Comparison of ENCODE assay signal across 9 cellular contexts in the genomic region with DNA sequence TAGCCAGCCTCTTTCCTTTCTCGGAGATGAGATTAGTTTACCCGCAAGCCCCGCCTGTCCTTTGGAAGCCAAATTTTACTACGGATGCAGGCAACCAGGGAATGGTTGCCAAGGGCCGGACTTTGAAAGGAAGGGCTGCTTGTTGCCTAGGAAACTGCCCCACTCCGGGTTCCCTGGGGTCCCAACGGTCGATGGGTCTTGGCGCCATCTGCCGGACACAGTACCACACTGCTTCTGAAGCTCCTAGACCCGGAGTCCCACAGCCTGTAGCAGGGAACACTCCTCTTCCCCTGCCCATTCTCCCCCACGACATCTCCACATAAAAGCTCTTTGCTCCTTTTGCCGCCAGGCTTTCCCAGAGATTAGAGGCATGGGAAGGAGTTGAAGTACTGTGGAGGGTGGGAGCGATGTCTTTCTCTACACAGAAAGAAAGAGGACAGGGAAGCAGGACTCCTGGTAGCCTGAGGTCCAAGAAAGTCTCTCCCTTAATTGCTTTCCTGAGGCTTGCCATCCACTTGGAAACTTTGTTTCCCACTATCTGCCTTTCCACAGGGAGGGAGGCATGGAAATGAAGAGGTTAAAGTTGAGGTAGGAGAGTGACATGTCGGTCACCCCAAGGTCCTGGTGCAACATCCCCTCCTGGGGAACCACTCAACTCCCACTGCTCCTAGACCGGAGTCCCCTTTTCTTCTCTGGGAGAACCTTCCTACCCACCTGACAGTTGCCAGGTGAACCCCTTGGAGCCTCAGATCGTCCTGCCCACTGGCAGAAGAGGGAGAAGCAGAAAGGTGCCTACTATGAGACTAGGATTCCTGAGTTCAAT. TPM values are rescaled to one million over a fixed set of nuclear protein-coding genes. Genes with fewer than 3 reads are reported as not detected.
A peak's percentile ranks its signal among the peaks of the same experiment; 100 is the strongest.
DNase-seq lines count a peak whose midpoint lies in the region; ATAC-seq lines count a peak whose summit lies in the region.
"Had no signal": no experiment of that assay in that cellular context is flagged by ENCODE, and none has a peak within 500 bp of the region (broad histone marks: within the 10 kb centered on the region; RNA-seq: fewer than 3 reads in every experiment).

No MANE protein-coding gene starts in this region.

- H3K9me3 ChIP-seq in ectodermal cell (ENCODE audit: control insufficient read depth, low read length): no peaks in the 10 kb centered on the region

- H3K4me3 ChIP-seq in ectodermal cell (ENCODE audit: insufficient read depth, low read depth, low read length): no peak overlapping the region
- H3K4me3 ChIP-seq: skin epidermis had no signal

- H3K27me3 ChIP-seq in ectodermal cell (ENCODE audit: control insufficient read depth, insufficient read depth, low read length, poor library complexity, severe bottlenecking): peaks cover 4% of the 10 kb centered on the region

- ATAC-seq in HG03039 (IDR thresholded peaks at IDR 0.05; ENCODE audit: unreplicated experiment) (peak; percentile 77), memory B cell (ENCODE audit: low read depth) (peak; percentile 86)

- peaks cover 33% of the 10 kb centered on the region for H3K4me1 ChIP-seq in ectodermal cell (ENCODE audit: control insufficient read depth, insufficient read depth, low read length)

- H3K36me3 Mint-ChIP-seq in memory B cell: no peaks in the 10 kb centered on the region

- 12% methylated on average over 16 to 17 of the region's 17 CpGs for WGBS in ectodermal cell, 2 experiments

- peak overlapping the region; percentile 22 for H3K27ac ChIP-seq in ectodermal cell (ENCODE audit: insufficient read depth, low read depth, low read length, poor library complexity, severe bottlenecking)
- H3K27ac ChIP-seq: skin epidermis had no signal

- H3K4me1 Mint-ChIP-seq in memory B cell: peaks cover 6% of the 10 kb centered on the region

- H3K4me3 Mint-ChIP-seq in memory B cell: no peak overlapping the region

- H3K27ac Mint-ChIP-seq in memory B cell: no peak overlapping the region

- H3K27me3 Mint-ChIP-seq in memory B cell: no peaks in the 10 kb centered on the region

- no peaks in the 10 kb centered on the region for H3K9me3 Mint-ChIP-seq in memory B cell

- peak; percentile 59 to 74 for DNase-seq in SHP77 (lab: John Stamatoyannopoulos, UW)
- DNase-seq in SHP77 treated with DMSO at 0.1 percent for 48 hours (lab: John Stamatoyannopoulos, UW): no peak
- DNase-seq in NCI-H345 treated with DMSO at 0.1 percent for 48 hours (lab: John Stamatoyannopoulos, UW; ENCODE audit: unreplicated experiment): peak; percentile 50
- peak; percentile 60 to 64 for DNase-seq in activated CD4-positive, alpha-beta T cell treated with anti-CD3 and anti-CD28 coated beads, Interleukin-2, amount 50 U/mL, for 4 hours
- peak; percentile 47 to 66 for DNase-seq in memory B cell (ENCODE audit: low spot score in 2 of 2)
- peak; percentile 34 to 50 for DNase-seq in stimulated activated CD8-positive, alpha-beta memory T cell treated with anti-CD3 and anti-CD28 coated beads, Interleukin-2, amount 100 ng/mL, for 1 hour (ENCODE audit: low read depth in 2 of 2)

- H3K36me3 ChIP-seq in ectodermal cell (ENCODE audit: control insufficient read depth, insufficient read depth, low read length): no peaks in the 10 kb centered on the region

RNA-seq across cellular contexts. Expression of a gene that starts 21.9 kb away (rescaled TPM):
- 42.9 TPM for polyA plus RNA-seq in ectodermal cell (2013, experiment 1 of 4)
- 35.1 TPM for polyA plus RNA-seq in ectodermal cell (2013, experiment 2 of 4)
- 34.7 TPM for polyA plus RNA-seq in ectodermal cell (2013, experiment 3 of 4)
- polyA plus RNA-seq in ectodermal cell (2013, experiment 4 of 4): 33.2 TPM

RNA-seq across cellular contexts. Expression of a gene that starts 26.4 kb away (rescaled TPM):
- 1.8 TPM for polyA plus RNA-seq in ectodermal cell (2013, experiment 1 of 4)
- 1.2 TPM for polyA plus RNA-seq in ectodermal cell (2013, experiment 2 of 4)
- polyA plus RNA-seq in ectodermal cell (2013, experiment 3 of 4): 0.69 TPM
- polyA plus RNA-seq in ectodermal cell (2013, experiment 4 of 4): 1.1 TPM

RNA-seq across cellular contexts. Expression of a gene that starts 44.2 kb away (rescaled TPM):
- polyA plus RNA-seq in ectodermal cell (2013, experiment 1 of 4): 62.2 TPM
- 62.9 TPM for polyA plus RNA-seq in ectodermal cell (2013, experiment 2 of 4)
- 32.7 TPM for polyA plus RNA-seq in ectodermal cell (2013, experiment 3 of 4)
- 43.1 TPM for polyA plus RNA-seq in ectodermal cell (2013, experiment 4 of 4)
